ENCODE assay signal across 28 cellular contexts in genomic region chr13:45595968-45596367, GRCh38. TPM values are rescaled to one million over a fixed set of nuclear protein-coding genes. Genes with fewer than 3 reads are reported as not detected.
DNase-seq lines count a peak whose midpoint lies in the region; ATAC-seq and TF ChIP-seq lines count a peak whose summit lies in the region.
"Had no signal": no experiment of that assay in that cellular context is flagged by ENCODE, and none has a peak within 500 bp of the region (broad histone marks: within the 10 kb centered on the region; RNA-seq: fewer than 3 reads in every experiment).

No MANE protein-coding gene starts in this region.

- no TSS peak for BruUV-seq in mammary epithelial cell (replicated peaks; lab: Mats Ljungman, UMichigan)

- H3K27me3 ChIP-seq in mammary epithelial cell (ENCODE audit: insufficient read depth, low read length) (no peaks in the 10 kb centered on the region), BE2C (peaks cover 4% of the 10 kb centered on the region)
- H3K27me3 ChIP-seq: BLaER1 treated with 17β-estradiol and CSF1 and Interleukin-3, amounts not matched to agents 10 nM and 100 nM; gastrocnemius medialis; tibial nerve had no signal

- in situ Hi-C loops in mammary epithelial cell (cut with MboI; ENCODE audit: low sequenced_read_pairs in 2 of 2) = no loop called here

- H2AFZ ChIP-seq in mammary epithelial cell (ENCODE audit: low read depth, low read length) = no peak overlapping the region
- H2AFZ ChIP-seq: hepatocyte, PC-9 had no signal

- DNase-seq in EH (ENCODE audit: low read depth) (peak; percentile 4), Kasumi-1 (lab: John Stamatoyannopoulos, UW) (peak; percentile 7 to 27), mammary epithelial cell (peak; percentile 14), left kidney (ENCODE audit: low read depth, low spot score) (peak; percentile 51), BE2C (no peak)
- DNase-seq: activated B cell treated with CpG ODN at 0.5 μM for 24 hours; activated CD8-positive, alpha-beta memory T cell treated with anti-CD3 and anti-CD28 coated beads, Interleukin-2, amount 10 ng/mL, durations not matched to agents 7 days and 5 days; activated naive CD4-positive, alpha-beta T cell treated with anti-CD3 and anti-CD28 coated beads, Interleukin-2, amount 10 ng/mL, durations not matched to agents 7 days and 5 days; amygdala; COR-L47; DMS53; esophagus squamous epithelium; gastrocnemius medialis; HFFc6; natural killer cell; NCI-H1105; NCI-H1930; NCI-H526; PC-9; SIG-M5; stimulated activated CD4-positive, alpha-beta T cell treated with anti-CD3 and anti-CD28 coated beads, Interleukin-2, amount 100 ng/mL, for 24 hours had no signal

- no peaks in the 10 kb centered on the region for H3K79me2 ChIP-seq in mammary epithelial cell (ENCODE audit: insufficient read depth, low read length)
- H3K79me2 ChIP-seq: hepatocyte had no signal

- no peak overlapping the region for H3K4me3 ChIP-seq in mammary epithelial cell (replicated peaks in 1 of 3; ENCODE audit: insufficient read depth in 1 of 3, low read depth in 2 of 3, low read length in 3 of 3)
- no peak overlapping the region for H3K4me3 ChIP-seq in BE2C (ENCODE audit: low read depth, low read length)
- H3K4me3 ChIP-seq: BLaER1 treated with 17β-estradiol and CSF1 and Interleukin-3, amounts not matched to agents 10 nM and 100 nM; esophagus squamous epithelium; gastrocnemius medialis; hepatocyte; PC-9; tibial nerve had no signal

- CTCF ChIA-PET in mammary epithelial cell (lab: Charles Lee; ENCODE audit: low non-redundant PET) = no interaction called here

- no peaks in the 10 kb centered on the region for H3K36me3 ChIP-seq in mammary epithelial cell (ENCODE audit: insufficient read depth, low read length)
- H3K36me3 ChIP-seq in BE2C = no peaks in the 10 kb centered on the region
- H3K36me3 ChIP-seq: BLaER1 treated with 17β-estradiol and CSF1 and Interleukin-3, amounts not matched to agents 10 nM and 100 nM; esophagus squamous epithelium; gastrocnemius medialis; tibial nerve had no signal

- dilution Hi-C loops in mammary epithelial cell (cut with HindIII; ENCODE audit: low sequenced_read_pairs) = no loop called here

- 66% methylated on average over 2 of the region's 2 CpGs for WGBS in mammary epithelial cell (ENCODE audit: low coverage, missing lambda C conversion rate)

- H3K27ac ChIP-seq in mammary epithelial cell (ENCODE audit: insufficient read depth, low read depth, low read length) = no peak overlapping the region
- H3K27ac ChIP-seq: BLaER1 treated with 17β-estradiol and CSF1 and Interleukin-3, amounts not matched to agents 10 nM and 100 nM; esophagus squamous epithelium; gastrocnemius medialis; hepatocyte; PC-9; tibial nerve had no signal

- ATAC-seq in HG03159 (IDR thresholded peaks at IDR 0.05; ENCODE audit: unreplicated experiment) (no peak), GM18867 (IDR thresholded peaks at IDR 0.05; ENCODE audit: unreplicated experiment) (no peak)
- ATAC-seq: activated CD8-positive, alpha-beta memory T cell treated with anti-CD3 and anti-CD28 coated beads, Interleukin-2, amount 10 ng/mL, durations not matched to agents 7 days and 5 days; gastrocnemius medialis; natural killer cell had no signal

- no peaks in the 10 kb centered on the region for H3K4me1 ChIP-seq in mammary epithelial cell (ENCODE audit: insufficient read depth, low read length)
- H3K4me1 ChIP-seq in BE2C = no peaks in the 10 kb centered on the region
- H3K4me1 ChIP-seq: BLaER1 treated with 17β-estradiol and CSF1 and Interleukin-3, amounts not matched to agents 10 nM and 100 nM; esophagus squamous epithelium; gastrocnemius medialis; tibial nerve had no signal

- no peak overlapping the region for H3K4me2 ChIP-seq in mammary epithelial cell (ENCODE audit: insufficient read depth, low read depth, low read length)
- H3K4me2 ChIP-seq: BLaER1 treated with 17β-estradiol and CSF1 and Interleukin-3, amounts not matched to agents 10 nM and 100 nM; hepatocyte; PC-9 had no signal

- H3K9me3 ChIP-seq in mammary epithelial cell (replicated peaks; ENCODE audit: insufficient read depth, low read length) (no peaks in the 10 kb centered on the region), BE2C (no peaks in the 10 kb centered on the region)
- H3K9me3 ChIP-seq: esophagus squamous epithelium, gastrocnemius medialis, tibial nerve had no signal

- intact Hi-C loops in mammary epithelial cell (cut with micrococcal nuclease) = no loop called here

- H3K9ac ChIP-seq in mammary epithelial cell (ENCODE audit: insufficient read depth, low read length) = no peak overlapping the region
- H3K9ac ChIP-seq: BLaER1 treated with 17β-estradiol and CSF1 and Interleukin-3, amounts not matched to agents 10 nM and 100 nM had no signal

- TF ChIP-seq CTCF in mammary epithelial cell (conservative IDR thresholded peaks at IDR 0.05 in 1 of 2, IDR thresholded peaks at IDR 0.05 in 1 of 2; ENCODE audit: extremely low read depth in 1 of 2, insufficient read depth in 1 of 2, low read depth in 1 of 2, low read length in 2 of 2) (no peak), BE2C (IDR thresholded peaks at IDR 0.05; ENCODE audit: low read depth, low read length) (no peak)

- H4K20me1 ChIP-seq in mammary epithelial cell (ENCODE audit: insufficient read depth, low read length) = no peaks in the 10 kb centered on the region
- H4K20me1 ChIP-seq: BLaER1 treated with 17β-estradiol and CSF1 and Interleukin-3, amounts not matched to agents 10 nM and 100 nM had no signal

RNA-seq across cellular contexts. Expression of gene ERICH6B, which starts 19.6 kb away (rescaled TPM):
- total RNA-seq in mammary epithelial cell = not detected
- not detected for polyA plus RNA-seq in mammary epithelial cell
- not detected for polyA minus RNA-seq in mammary epithelial cell
- polyA plus RNA-seq in BE2C (2012; ENCODE audit: insufficient read depth, insufficient read length, low read depth) = 4.1 TPM
- total RNA-seq: activated B cell treated with CpG ODN at 0.5 μM for 24 hours; activated CD8-positive, alpha-beta memory T cell treated with anti-CD3 and anti-CD28 coated beads, Interleukin-2, amount 10 ng/mL, durations not matched to agents 7 days and 5 days; esophagus squamous epithelium; gastrocnemius medialis; hepatocyte; HFFc6; lower leg skin; natural killer cell; osteoblast; PC-9; tibial nerve had no signal
